ENCODE assay signal across 8 cellular contexts in the genomic region with DNA sequence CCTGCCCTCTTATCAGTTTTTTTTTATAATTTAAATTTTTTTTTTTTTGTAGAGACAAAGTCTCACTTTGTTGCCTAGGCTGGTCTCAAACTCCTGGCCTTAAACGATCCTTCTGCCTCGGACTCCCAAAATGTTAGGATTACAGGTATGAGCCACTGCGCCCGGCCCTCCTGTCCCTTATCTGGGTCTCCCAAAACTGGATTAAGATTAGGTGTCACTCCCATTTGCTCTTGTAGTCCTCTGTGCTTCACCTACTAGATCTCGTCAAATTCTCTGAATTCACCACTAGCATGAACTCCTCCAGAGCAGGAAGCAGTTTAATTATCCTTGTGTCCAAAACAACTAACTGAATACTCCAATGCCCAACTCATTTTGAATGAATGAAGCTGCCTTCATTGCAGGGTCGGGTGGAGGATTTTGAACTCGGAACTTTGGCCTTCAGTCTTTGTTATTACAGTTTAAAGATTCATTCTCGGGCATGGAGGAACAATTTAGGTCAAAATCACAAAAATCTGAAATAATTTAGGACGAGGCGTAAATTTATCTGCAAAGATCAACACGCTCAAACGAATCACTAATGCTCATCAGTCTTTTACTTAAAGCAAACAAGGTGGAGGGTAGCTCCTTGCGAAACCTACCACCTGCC. TPM values are rescaled to one million over a fixed set of nuclear protein-coding genes. Genes with fewer than 3 reads are reported as not detected.
DNase-seq lines count a peak whose midpoint lies in the region; ATAC-seq and TF ChIP-seq lines count a peak whose summit lies in the region.

No MANE protein-coding gene starts in this region.

- H3K4me3 ChIP-seq in Loucy (ENCODE audit: low read length, poor library complexity, severe bottlenecking), result peak overlapping the region; percentile 95

- peaks cover 25% of the 10 kb centered on the region for H3K36me3 ChIP-seq in Loucy (ENCODE audit: insufficient read depth, low read length)

- H3K27me3 Mint-ChIP-seq in CD14-positive monocyte (ENCODE audit: low read depth in 3 of 3) (peaks cover 0 to 1% (median 0%) of the 10 kb centered on the region in 3 donors), nephron progenitor cell (ENCODE audit: low read depth, poor library complexity) (peaks cover 4% of the 10 kb centered on the region)
- no peaks in the 10 kb centered on the region for H3K27me3 Mint-ChIP-seq in dendritic cell treated with granulocyte-macrophage colony-stimulating factor and Interleukin-4, amounts not matched to agents 40 ng/mL and 50 ng/mL, for 4 days

- peaks cover 37% of the 10 kb centered on the region for H4K20me1 ChIP-seq in Loucy (ENCODE audit: insufficient read depth, low read length, poor library complexity, severe bottlenecking)

- intact Hi-C loops in CD14-positive monocyte (cut with micrococcal nuclease), result loop anchor here in 1 of 2 donors (5.0 kb wide), 1 partner anchor 40 kb away; a partner anchor contains a TSS
- intact Hi-C loops in dendritic cell treated with granulocyte-macrophage colony-stimulating factor and Interleukin-4, amounts not matched to agents 40 ng/mL and 50 ng/mL, for 4 days (cut with micrococcal nuclease), result loop anchor here (2.0 kb wide), 1 partner anchor 129 kb away; a partner anchor contains a TSS

- H3K36me3 Mint-ChIP-seq in CD14-positive monocyte (peaks cover 19 to 22% of the 10 kb centered on the region in 2 donors), nephron progenitor cell (ENCODE audit: low read depth) (peaks cover 40% of the 10 kb centered on the region)
- H3K36me3 Mint-ChIP-seq in dendritic cell treated with granulocyte-macrophage colony-stimulating factor and Interleukin-4, amounts not matched to agents 40 ng/mL and 50 ng/mL, for 4 days (ENCODE audit: low read depth), result peaks cover 56% of the 10 kb centered on the region

- H3K4me1 ChIP-seq in Loucy (ENCODE audit: insufficient read depth, low read length, poor library complexity, severe bottlenecking), result peaks cover 22% of the 10 kb centered on the region

- H3K27ac Mint-ChIP-seq in CD14-positive monocyte (peak overlapping the region; percentile 42 to 93 (median 87)), nephron progenitor cell (peak overlapping the region; percentile 95)
- H3K27ac Mint-ChIP-seq in dendritic cell treated with granulocyte-macrophage colony-stimulating factor and Interleukin-4, amounts not matched to agents 40 ng/mL and 50 ng/mL, for 4 days, result peak overlapping the region; percentile 94

- ATAC-seq in HG03442 (IDR thresholded peaks at IDR 0.05; ENCODE audit: unreplicated experiment), result no peak

- peaks cover 24% of the 10 kb centered on the region for H3K4me1 Mint-ChIP-seq in CD14-positive monocyte
- peaks cover 45% of the 10 kb centered on the region for H3K4me1 Mint-ChIP-seq in dendritic cell treated with granulocyte-macrophage colony-stimulating factor and Interleukin-4, amounts not matched to agents 40 ng/mL and 50 ng/mL, for 4 days (ENCODE audit: low read depth)
- peaks cover 46% of the 10 kb centered on the region for H3K4me1 Mint-ChIP-seq in nephron progenitor cell

- peak overlapping the region; percentile 84 for H3K4me2 ChIP-seq in Loucy (ENCODE audit: low read depth, low read length, poor library complexity, severe bottlenecking)

- no peak for DNase-seq in CD14-positive monocyte (ENCODE audit: low spot score)
- DNase-seq in nephron progenitor cell, result no peak
- no peak for DNase-seq in LoVo (ENCODE audit: low spot score)
- DNase-seq in SHP77 treated with DMSO at 0.1 percent for 48 hours (lab: John Stamatoyannopoulos, UW), result no peak
- DNase-seq in NCI-H226, result no peak

- H3K27me3 ChIP-seq in Loucy (ENCODE audit: insufficient read depth, low read length, poor library complexity, severe bottlenecking), result peaks cover 8% of the 10 kb centered on the region

- peak overlapping the region; percentile 87 for H2AFZ ChIP-seq in Loucy (ENCODE audit: low read length)

- H3K9ac ChIP-seq in Loucy (ENCODE audit: low read depth, low read length, poor library complexity, severe bottlenecking), result peak overlapping the region; percentile 100

- H3K4me3 Mint-ChIP-seq in CD14-positive monocyte, result peak overlapping the region; percentile 73 to 83
- H3K4me3 Mint-ChIP-seq in dendritic cell treated with granulocyte-macrophage colony-stimulating factor and Interleukin-4, amounts not matched to agents 40 ng/mL and 50 ng/mL, for 4 days, result peak overlapping the region; percentile 97
- peak overlapping the region; percentile 90 for H3K4me3 Mint-ChIP-seq in nephron progenitor cell

- no peaks in the 10 kb centered on the region for H3K9me2 ChIP-seq in Loucy (replicated peaks; ENCODE audit: low read depth, low read length)

- peaks cover 0 to 5% (median 0%) of the 10 kb centered on the region in 7 donors for H3K9me3 Mint-ChIP-seq in CD14-positive monocyte
- H3K9me3 Mint-ChIP-seq in dendritic cell treated with granulocyte-macrophage colony-stimulating factor and Interleukin-4, amounts not matched to agents 40 ng/mL and 50 ng/mL, for 4 days, result no peaks in the 10 kb centered on the region
- no peaks in the 10 kb centered on the region for H3K9me3 Mint-ChIP-seq in nephron progenitor cell

- H3F3A ChIP-seq in Loucy (ENCODE audit: low read depth), result no peaks in the 10 kb centered on the region

- H3K79me2 ChIP-seq in Loucy (ENCODE audit: insufficient read depth, low read length), result peaks cover 49% of the 10 kb centered on the region

- TF ChIP-seq CTCF in CD14-positive monocyte (IDR thresholded peaks at IDR 0.05), result no peak
- TF ChIP-seq CTCF in Loucy (conservative IDR thresholded peaks at IDR 0.05; ENCODE audit: low read length), result no peak
- no peak for TF ChIP-seq CTCF in nephron progenitor cell (IDR thresholded peaks at IDR 0.05)

- no peaks in the 10 kb centered on the region for H3K9me3 ChIP-seq in Loucy (ENCODE audit: insufficient read depth, low read depth, low read length)

RNA-seq across cellular contexts. Expression of a gene that starts 0.8 kb away (rescaled TPM):
- polyA plus RNA-seq in CD14-positive monocyte, result 10 to 100 TPM in 1 of 2 donors, 1 to 10 TPM in 1; 4.8 to 10.2 TPM

RNA-seq across cellular contexts. Expression of a gene that starts 24.2 kb away (rescaled TPM):
- polyA plus RNA-seq in CD14-positive monocyte, result 100 to 1,000 TPM; 146 to 148 TPM

RNA-seq across cellular contexts. Expression of a gene that starts 41.6 kb away (rescaled TPM):
- 1 to 10 TPM in 1 of 2 donors, under 1 TPM in 1; 0.93 to 1.1 TPM for polyA plus RNA-seq in CD14-positive monocyte

RNA-seq across cellular contexts. Expression of a gene that starts 56.3 kb away (rescaled TPM):
- not detected for polyA plus RNA-seq in CD14-positive monocyte
